24 cellular contexts compared by ENCODE assay signal in genomic region chr17:78834571-78834970, GRCh38. TPM values are rescaled to one million over a fixed set of nuclear protein-coding genes. Genes with fewer than 3 reads are reported as not detected.
DNase-seq lines count a peak whose midpoint lies in the region; ATAC-seq, FAIRE-seq and TF ChIP-seq lines count a peak whose summit lies in the region.
"Had no signal": no experiment of that assay in that cellular context is flagged by ENCODE, and none has a peak within 500 bp of the region (broad histone marks: within the 10 kb centered on the region; RNA-seq: fewer than 3 reads in every experiment).

No MANE protein-coding gene starts in this region.

- no peak for DNase-seq in activated naive CD4-positive, alpha-beta T cell treated with anti-CD3 and anti-CD28 coated beads, Interleukin-2, amount 10 ng/mL, durations not matched to agents 7 days and 5 days
- no peak for DNase-seq in activated naive CD4-positive, alpha-beta T cell treated with anti-CD3 and anti-CD28 coated beads for 36 hours
- DNase-seq in K562 (ENCODE audit: extremely low read depth in 1 of 4, low spot score in 3 of 4) (no peak), posterior vena cava (ENCODE audit: low spot score) (peak; percentile 30), osteocyte (ENCODE audit: extremely low spot score, unreplicated experiment) (no peak), RCC 7860 (ENCODE audit: low spot score) (no peak)
- DNase-seq: AML-193; BE2C; Calu3; CD4-positive, alpha-beta T cell; COR-L47; DMS53; DMS79 treated with DMSO at 0.1 percent for 48 hours; GF-D8; H9; HFFc6 had no signal

- H3K9me3 ChIP-seq in K562 (replicated peaks; ENCODE audit: control insufficient read depth, insufficient read depth, low read depth, low read length) = no peaks in the 10 kb centered on the region
- H3K9me3 ChIP-seq: BE2C; BLaER1 treated with 17β-estradiol and CSF1 and Interleukin-3, amounts not matched to agents 10 nM and 100 nM had no signal

- H3K4me1 ChIP-seq in K562 (replicated peaks in 1 of 2; ENCODE audit: control insufficient read depth in 2 of 2, insufficient read depth in 2 of 2, low read length in 2 of 2) = peaks cover 8 to 9% of the 10 kb centered on the region in 2 experiments
- H3K4me1 ChIP-seq: BE2C had no signal

- no peak overlapping the region for H3K4me2 ChIP-seq in K562 (ENCODE audit: insufficient read depth, low read length)
- H3K4me2 ChIP-seq: BLaER1 treated with 17β-estradiol and CSF1 and Interleukin-3, amounts not matched to agents 10 nM and 100 nM; GM23338 had no signal

- no peaks in the 10 kb centered on the region for H3K27me3 Mint-ChIP-seq in activated naive CD4-positive, alpha-beta T cell treated with anti-CD3 and anti-CD28 coated beads, Interleukin-2, amount 10 ng/mL, durations not matched to agents 7 days and 5 days
- no peaks in the 10 kb centered on the region for H3K27me3 Mint-ChIP-seq in activated naive CD4-positive, alpha-beta T cell treated with anti-CD3 and anti-CD28 coated beads for 36 hours (ENCODE audit: low read depth)
- H3K27me3 Mint-ChIP-seq in osteocyte (ENCODE audit: unreplicated experiment) = no peaks in the 10 kb centered on the region
- H3K27me3 Mint-ChIP-seq: CD4-positive, alpha-beta T cell had no signal

- no peaks in the 10 kb centered on the region for H3K27me3 ChIP-seq in K562 (ENCODE audit: control insufficient read depth in 2 of 2, insufficient read depth in 2 of 2, low read length in 2 of 2)
- H3K27me3 ChIP-seq: BE2C; BLaER1 treated with 17β-estradiol and CSF1 and Interleukin-3, amounts not matched to agents 10 nM and 100 nM had no signal

- CTCF ChIA-PET in activated naive CD4-positive, alpha-beta T cell treated with anti-CD3 and anti-CD28 coated beads, Interleukin-2, amount 10 ng/mL, durations not matched to agents 7 days and 5 days (lab: Charles Lee) = no interaction called here
- CTCF ChIA-PET in activated naive CD4-positive, alpha-beta T cell treated with anti-CD3 and anti-CD28 coated beads for 36 hours (lab: Charles Lee) = no interaction called here
- CTCF ChIA-PET in K562 (lab: Yijun Ruan, JAX; ENCODE audit: low intra/inter-chr PET ratio) = no interaction called here

- no peak for TF ChIP-seq RAD21 in K562 (CRISPR knock-in tag; conservative IDR thresholded peaks at IDR 0.05 in 1 of 2, IDR thresholded peaks at IDR 0.05 in 1 of 2)

- no peak overlapping the region for H3K4me3 ChIP-seq in K562
- H3K4me3 ChIP-seq: BLaER1 treated with 17β-estradiol and CSF1 and Interleukin-3, amounts not matched to agents 10 nM and 100 nM; GM23338 had no signal

- H3K36me3 ChIP-seq in K562 (ENCODE audit: control insufficient read depth, insufficient read depth, low read length) = peaks cover 87% of the 10 kb centered on the region

- whole genome bisulfite sequencing in K562 (ENCODE audit: insufficient coverage, low coverage, missing lambda C conversion rate) = 94% methylated on average over 8 of the region's 8 CpGs

- in situ Hi-C loops in K562 (cut with MboI) = no loop called here

- H3K9ac ChIP-seq in K562 (ENCODE audit: insufficient read depth in 1 of 2, low read depth in 2 of 2, low read length in 2 of 2) = no peak overlapping the region
- H3K9ac ChIP-seq: BLaER1 treated with 17β-estradiol and CSF1 and Interleukin-3, amounts not matched to agents 10 nM and 100 nM had no signal

- FAIRE-seq in K562 (lab: Jason Lieb, UNC) = no peak
- FAIRE-seq in RCC 7860 (lab: Jason Lieb, UNC) = no peak
- FAIRE-seq: A204.1, GM12891, GM18507 had no signal

- peaks cover 4% of the 10 kb centered on the region for H3K9me1 ChIP-seq in K562 (ENCODE audit: control insufficient read depth, insufficient read depth, low read length)

- POLR2A ChIA-PET in K562 (lab: Yijun Ruan, JAX) = no interaction called here

- intact Hi-C loops in activated naive CD4-positive, alpha-beta T cell treated with anti-CD3 and anti-CD28 coated beads for 36 hours (cut with micrococcal nuclease) = no loop called here
- intact Hi-C loops in K562 (cut with micrococcal nuclease) (no loop called here), posterior vena cava (cut with DNase I) (no loop called here)

- no peak for TF ChIP-seq EP300 in K562 (IDR thresholded peaks at IDR 0.05; ENCODE audit: low read length)

- peak overlapping the region; percentile 6 for H3K27ac Mint-ChIP-seq in activated naive CD4-positive, alpha-beta T cell treated with anti-CD3 and anti-CD28 coated beads, Interleukin-2, amount 10 ng/mL, durations not matched to agents 7 days and 5 days
- no peak overlapping the region for H3K27ac Mint-ChIP-seq in activated naive CD4-positive, alpha-beta T cell treated with anti-CD3 and anti-CD28 coated beads for 36 hours
- no peak overlapping the region for H3K27ac Mint-ChIP-seq in osteocyte (ENCODE audit: unreplicated experiment)
- H3K27ac Mint-ChIP-seq: GM23338, H9, HFFc6 had no signal

- no peak overlapping the region for H2AFZ ChIP-seq in K562 (ENCODE audit: low read depth, low read length)
- H2AFZ ChIP-seq: GM23338 had no signal

- peaks cover 35% of the 10 kb centered on the region for H3K79me2 ChIP-seq in K562 (ENCODE audit: control insufficient read depth, insufficient read depth, low read length)

- no peak for TF ChIP-seq POLR2A in K562 (conservative IDR thresholded peaks at IDR 0.05)

- peaks cover 61% of the 10 kb centered on the region for H3K36me3 Mint-ChIP-seq in activated naive CD4-positive, alpha-beta T cell treated with anti-CD3 and anti-CD28 coated beads, Interleukin-2, amount 10 ng/mL, durations not matched to agents 7 days and 5 days
- peaks cover 60% of the 10 kb centered on the region for H3K36me3 Mint-ChIP-seq in activated naive CD4-positive, alpha-beta T cell treated with anti-CD3 and anti-CD28 coated beads for 36 hours (ENCODE audit: low read depth)
- peaks cover 51% of the 10 kb centered on the region for H3K36me3 Mint-ChIP-seq in osteocyte (ENCODE audit: unreplicated experiment)

- no peak for TF ChIP-seq CTCF in K562 (IDR thresholded peaks at IDR 0.05 in 2 of 3, conservative IDR thresholded peaks at IDR 0.05 in 1 of 3; ENCODE audit: insufficient read depth in 2 of 3, low read depth in 1 of 3, low read length in 3 of 3)
- no peak for TF ChIP-seq CTCF in osteocyte (IDR thresholded peaks at IDR 0.05)

- peaks cover 25% of the 10 kb centered on the region for H3K4me1 Mint-ChIP-seq in activated naive CD4-positive, alpha-beta T cell treated with anti-CD3 and anti-CD28 coated beads, Interleukin-2, amount 10 ng/mL, durations not matched to agents 7 days and 5 days
- H3K4me1 Mint-ChIP-seq in activated naive CD4-positive, alpha-beta T cell treated with anti-CD3 and anti-CD28 coated beads for 36 hours (ENCODE audit: low read depth) = peaks cover 26% of the 10 kb centered on the region
- peaks cover 17% of the 10 kb centered on the region for H3K4me1 Mint-ChIP-seq in osteocyte (ENCODE audit: unreplicated experiment)

- no peak for ATAC-seq in K562
- ATAC-seq: GM23338, HCT116 had no signal

- H3K9me3 Mint-ChIP-seq in activated naive CD4-positive, alpha-beta T cell treated with anti-CD3 and anti-CD28 coated beads, Interleukin-2, amount 10 ng/mL, durations not matched to agents 7 days and 5 days = no peaks in the 10 kb centered on the region
- no peaks in the 10 kb centered on the region for H3K9me3 Mint-ChIP-seq in activated naive CD4-positive, alpha-beta T cell treated with anti-CD3 and anti-CD28 coated beads for 36 hours
- H3K9me3 Mint-ChIP-seq in osteocyte (ENCODE audit: unreplicated experiment) = no peaks in the 10 kb centered on the region
- H3K9me3 Mint-ChIP-seq: CD14-positive monocyte; CD4-positive, alpha-beta T cell; GM23338; H9; HFFc6 had no signal

- H4K20me1 ChIP-seq in K562 (replicated peaks; ENCODE audit: control insufficient read depth, insufficient read depth, low read length) = peaks cover 13% of the 10 kb centered on the region

- no TSS peak for BruUV-seq in K562 (replicated peaks; lab: Mats Ljungman, UMichigan)

- H3K4me3 Mint-ChIP-seq in activated naive CD4-positive, alpha-beta T cell treated with anti-CD3 and anti-CD28 coated beads, Interleukin-2, amount 10 ng/mL, durations not matched to agents 7 days and 5 days = no peak overlapping the region
- H3K4me3 Mint-ChIP-seq in activated naive CD4-positive, alpha-beta T cell treated with anti-CD3 and anti-CD28 coated beads for 36 hours = no peak overlapping the region
- no peak overlapping the region for H3K4me3 Mint-ChIP-seq in osteocyte (ENCODE audit: unreplicated experiment)
- H3K4me3 Mint-ChIP-seq: CD14-positive monocyte, GM23338, H9, HFFc6 had no signal

- H3K27ac ChIP-seq in K562 (ENCODE audit: extremely low read depth, low read depth, low read length) = no peak overlapping the region
- H3K27ac ChIP-seq: 22Rv1; BLaER1 treated with 17β-estradiol and CSF1 and Interleukin-3, amounts not matched to agents 10 nM and 100 nM had no signal

RNA-seq across cellular contexts. Expression of gene USP36, which starts 6.0 kb away (rescaled TPM):
- total RNA-seq in activated naive CD4-positive, alpha-beta T cell treated with anti-CD3 and anti-CD28 coated beads for 36 hours = 10 to 100 TPM; 65.3 to 68.7 TPM
- total RNA-seq in K562 (2011; cell fraction: chromatin; rRNA removed; ENCODE audit: low replicate concordance) = 148 and 235 TPM in 2 replicates
- total RNA-seq in K562 (2011; cell fraction: nucleolus; rRNA removed) = 81.9 and 95.5 TPM in 2 replicates
- total RNA-seq in K562 (2011; cell fraction: nucleoplasm; rRNA removed) = 95.0 and 103 TPM in 2 replicates
- total RNA-seq in K562 (2014; rRNA removed) (15.1 and 18.3 TPM in 2 replicates), K562 (2014; rRNA removed; fragmentation: Illumina TruSeq; extraction: Trizol) (23.7 and 29.8 TPM in 2 replicates), K562 (2015; rRNA removed; fragmentation: Illumina TruSeq; extraction: Trizol) (18.5 and 20.8 TPM in 2 replicates), K562 (2021) (66.8 and 72.8 TPM in 2 replicates), posterior vena cava (10 to 100 TPM; 47.1 to 52.1 TPM), osteocyte (56.2 and 66.7 TPM in 2 replicates)
- polyA plus RNA-seq in K562 (2011; rRNA removed) (22.5 and 34.0 TPM in 2 replicates), K562 (2014; fragmentation: Illumina TruSeq; extraction: Trizol) (45.9 and 47.4 TPM in 2 replicates), K562 (2014; fragmentation: Nextera tagmentation; extraction: Ambion mirVana) (1 to 10 TPM; 6.4 to 8.5 TPM), K562 (2014; rRNA removed) (31.7 and 33.9 TPM in 2 replicates)
- 21.9 and 24.7 TPM in 2 replicates for polyA plus RNA-seq in K562 (2011; cell fraction: cytosol; rRNA removed)
- 99.8 and 123 TPM in 2 replicates for polyA plus RNA-seq in K562 (2011; cell fraction: nucleus; rRNA removed)
- 45.4 and 46.5 TPM in 2 replicates for polyA plus RNA-seq in K562 (2012)
- 34.2 and 37.2 TPM in 2 replicates for polyA minus RNA-seq in K562 (2011; rRNA and poly(A)+ RNA removed)
- 21.8 and 26.1 TPM in 2 replicates for polyA minus RNA-seq in K562 (2011; cell fraction: cytosol; rRNA and poly(A)+ RNA removed)
- 26.8 and 40.4 TPM in 2 replicates for polyA minus RNA-seq in K562 (2011; cell fraction: nucleus; rRNA and poly(A)+ RNA removed)

RNA-seq across cellular contexts. Expression of gene CYTH1, which starts 52.5 kb away (rescaled TPM):
- total RNA-seq in activated naive CD4-positive, alpha-beta T cell treated with anti-CD3 and anti-CD28 coated beads for 36 hours = 100 to 1,000 TPM; 145 to 149 TPM
- total RNA-seq in K562 (2011; cell fraction: chromatin; rRNA removed; ENCODE audit: low replicate concordance) = 59.2 and 70.8 TPM in 2 replicates
- 27.7 and 37.1 TPM in 2 replicates for total RNA-seq in K562 (2011; cell fraction: nucleolus; rRNA removed)
- 34.9 and 43.7 TPM in 2 replicates for total RNA-seq in K562 (2011; cell fraction: nucleoplasm; rRNA removed)
- total RNA-seq in K562 (2014; rRNA removed) (15.0 and 15.1 TPM in 2 replicates), K562 (2014; rRNA removed; fragmentation: Illumina TruSeq; extraction: Trizol) (16.8 and 18.3 TPM in 2 replicates), K562 (2015; rRNA removed; fragmentation: Illumina TruSeq; extraction: Trizol) (19.6 and 21.2 TPM in 2 replicates), K562 (2021) (24.4 and 27.7 TPM in 2 replicates), posterior vena cava (10 to 100 TPM; 27.0 to 42.9 TPM), osteocyte (113 and 123 TPM in 2 replicates)
- polyA plus RNA-seq in K562 (2011; rRNA removed) (16.1 and 16.5 TPM in 2 replicates), K562 (2014; fragmentation: Illumina TruSeq; extraction: Trizol) (20.5 and 24.1 TPM in 2 replicates), K562 (2014; fragmentation: Nextera tagmentation; extraction: Ambion mirVana) (under 1 TPM; 0.52 to 0.70 TPM), K562 (2014; rRNA removed) (25.1 and 25.4 TPM in 2 replicates)
- polyA plus RNA-seq in K562 (2011; cell fraction: cytosol; rRNA removed) = 14.2 and 14.9 TPM in 2 replicates
- 71.2 and 83.3 TPM in 2 replicates for polyA plus RNA-seq in K562 (2011; cell fraction: nucleus; rRNA removed)
- polyA plus RNA-seq in K562 (2012) = 17.4 and 27.1 TPM in 2 replicates
- 12.2 and 12.3 TPM in 2 replicates for polyA minus RNA-seq in K562 (2011; rRNA and poly(A)+ RNA removed)
- 6.5 and 8.0 TPM in 2 replicates for polyA minus RNA-seq in K562 (2011; cell fraction: cytosol; rRNA and poly(A)+ RNA removed)
- polyA minus RNA-seq in K562 (2011; cell fraction: nucleus; rRNA and poly(A)+ RNA removed) = 12.8 and 20.0 TPM in 2 replicates
